In the genomic region with DNA sequence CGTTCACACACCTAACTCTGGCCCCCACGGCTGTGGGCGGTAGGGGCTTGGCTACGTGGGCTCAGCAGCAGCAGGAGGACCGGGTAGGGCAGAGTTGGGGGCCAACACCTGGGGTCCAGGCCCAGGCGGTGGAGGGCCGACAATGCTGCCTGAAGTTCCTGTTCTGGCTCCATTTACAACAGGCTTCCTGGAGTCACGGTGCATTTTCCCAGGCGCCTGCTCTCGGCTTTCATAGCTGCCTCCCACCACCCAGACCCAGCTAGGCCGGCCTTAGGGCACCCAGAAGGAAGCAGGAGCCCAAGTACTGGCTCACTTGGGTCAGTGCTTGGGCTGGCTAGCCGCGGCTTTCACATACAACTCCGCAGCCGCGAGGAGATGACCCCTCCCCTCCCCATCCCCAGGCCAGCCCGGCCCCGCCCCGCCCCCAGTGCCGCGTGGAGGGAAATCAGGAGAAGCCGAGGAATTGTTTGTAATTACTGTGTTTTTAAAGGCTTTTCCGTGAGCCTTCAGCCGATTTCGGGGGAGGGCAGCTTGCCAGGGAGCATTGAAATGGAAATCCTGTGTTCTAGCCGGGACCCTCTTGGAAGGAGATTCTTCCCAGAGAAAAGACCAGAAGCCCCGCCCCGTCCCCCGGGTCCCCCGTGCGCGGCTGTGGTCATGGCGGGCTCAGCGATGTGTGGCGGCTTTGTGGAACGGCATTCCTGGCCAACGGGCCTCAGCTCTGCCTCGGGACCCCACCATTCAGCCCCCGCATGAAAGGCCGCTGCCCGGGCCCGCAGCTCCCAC, we compare ENCODE assay signal across 11 cellular contexts. TPM values are rescaled to one million over a fixed set of nuclear protein-coding genes. Genes with fewer than 3 reads are reported as not detected.
A peak's percentile ranks its signal among the peaks of the same experiment; 100 is the strongest.
DNase-seq lines count a peak whose midpoint lies in the region; ATAC-seq and TF ChIP-seq lines count a peak whose summit lies in the region.
"Had no signal": no experiment of that assay in that cellular context is flagged by ENCODE, and none has a peak within 500 bp of the region (broad histone marks: within the 10 kb centered on the region; RNA-seq: fewer than 3 reads in every experiment).

No MANE protein-coding gene starts in this region.

- ATAC-seq in Right ventricle myocardium inferior (peak; percentile 72), HG03159 (IDR thresholded peaks at IDR 0.05; ENCODE audit: unreplicated experiment) (no peak)

- H3K4me3 ChIP-seq in left ventricle myocardium inferior (peak overlapping the region; percentile 55), ovary (peak overlapping the region; percentile 14)

- no peak for TF ChIP-seq EP300 in ovary (IDR thresholded peaks at IDR 0.05)

- H3K27me3 ChIP-seq in left ventricle myocardium inferior (ENCODE audit: low read depth) (no peaks in the 10 kb centered on the region), ovary (no peaks in the 10 kb centered on the region)

- H3K27ac ChIP-seq in left ventricle myocardium inferior (replicated peaks) (peak overlapping the region; percentile 73), ovary (peak overlapping the region; percentile 66 to 89)

- intact Hi-C loops in Right ventricle myocardium inferior (cut with DNase I): no loop called here
- intact Hi-C loops in cardiac septum (cut with DNase I): no loop called here
- intact Hi-C loops in left ventricle myocardium inferior (cut with micrococcal nuclease): no loop called here
- intact Hi-C loops in ovary (cut with DNase I): no loop called here

- H3K36me3 ChIP-seq in left ventricle myocardium inferior (no peaks in the 10 kb centered on the region), ovary (no peaks in the 10 kb centered on the region)

- DNase-seq in Right ventricle myocardium inferior (ENCODE audit: missing footprints) (no peak), cardiac septum (ENCODE audit: low spot score) (no peak), left ventricle myocardium inferior (peak; percentile 47), ovary (peak; percentile 55 to 76 (median 67)), NCI-H1694 treated with DMSO at 0.1 percent for 48 hours (lab: John Stamatoyannopoulos, UW) (no peak), HuH-7.5 (ENCODE audit: low spot score) (no peak)
- no peak for DNase-seq in activated T-cell treated with anti-CD3 and anti-CD28 coated beads, Interleukin-2, amount 50 U/mL, for 1 hour
- DNase-seq: central memory CD4-positive, alpha-beta T cell; NCI-H526 treated with DMSO at 0.1 percent for 48 hours; occipital lobe had no signal

- H3K4me1 ChIP-seq in left ventricle myocardium inferior (peaks cover 6% of the 10 kb centered on the region), ovary (ENCODE audit: insufficient read depth) (peaks cover 2% of the 10 kb centered on the region)

- 21 to 33% (median 32%) methylated on average over 40 to 42 of the region's 42 CpGs for WGBS in ovary, 3 donors

- TF ChIP-seq CTCF in left ventricle myocardium inferior (IDR thresholded peaks at IDR 0.05; ENCODE audit: borderline replicate concordance) (no peak), ovary (IDR thresholded peaks at IDR 0.05) (no peak)

- no peak for TF ChIP-seq POLR2A in ovary (IDR thresholded peaks at IDR 0.05)

- H3K9me3 ChIP-seq in left ventricle myocardium inferior (replicated peaks) (no peaks in the 10 kb centered on the region), ovary (no peaks in the 10 kb centered on the region)

RNA-seq across cellular contexts. Expression of gene PJA1, which starts 28.5 kb away (rescaled TPM):
- total RNA-seq in Right ventricle myocardium inferior (12.6 TPM), cardiac septum (18.8 TPM), left ventricle myocardium inferior (18.2 TPM), ovary (10 to 100 TPM; 17.2 to 63.9 (median 51.1) TPM)
- polyA plus RNA-seq in ovary: 10 to 100 TPM; 23.3 to 68.0 TPM

Comparison
In these comparisons a context has a peak if more than half of its experiments do, and no peak if none do; other contexts are left out.
1. DNase-seq: peak in left ventricle myocardium inferior (single experiment) and ovary (5 of 5); none in Right ventricle myocardium inferior (single experiment), cardiac septum (single experiment), activated T-cell treated with anti-CD3 and anti-CD28 coated beads, Interleukin-2, amount 50 U/mL, for 1 hour (single experiment), NCI-H1694 treated with DMSO at 0.1 percent for 48 hours (single experiment) and HuH-7.5 (single experiment).